Comparison of ENCODE assay signal across 1 cellular context in the genomic region with DNA sequence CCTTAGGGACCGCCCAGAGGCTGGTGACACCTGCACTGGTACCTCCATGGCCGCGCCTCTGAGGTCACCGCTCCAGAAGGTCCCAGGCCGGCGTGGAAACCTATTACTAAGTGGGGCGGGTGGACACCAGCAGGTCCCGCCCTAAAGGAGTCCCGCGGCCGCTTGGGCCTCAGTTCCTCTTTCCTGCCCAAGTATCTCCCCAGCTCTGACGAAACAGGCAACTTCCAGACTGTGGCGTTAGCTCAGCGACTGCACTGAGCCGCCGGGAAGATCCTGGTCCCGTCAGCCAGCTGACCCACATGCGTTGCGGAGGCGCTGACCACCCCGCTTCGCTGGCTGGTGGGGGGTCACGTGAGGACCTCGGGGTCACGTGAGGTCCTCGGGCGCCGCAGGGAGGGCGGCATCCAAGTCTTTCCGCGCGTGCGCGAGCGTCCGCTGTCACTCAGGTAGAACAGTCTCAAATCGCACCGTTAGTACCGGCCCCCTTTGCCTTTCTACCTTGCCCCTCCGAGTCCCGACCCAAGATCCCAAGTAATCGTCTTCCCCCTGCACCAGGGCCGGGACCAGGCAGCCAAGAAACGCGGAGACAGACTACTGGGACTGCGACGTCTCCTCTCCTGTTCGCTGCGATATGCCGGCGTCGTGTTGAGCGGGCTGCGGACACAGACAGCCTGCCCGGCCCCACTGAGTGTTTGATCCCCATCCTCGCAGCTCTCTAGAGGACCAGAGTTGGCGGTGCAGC.
A peak's percentile ranks its signal among the peaks of the same experiment; 100 is the strongest.
TF ChIP-seq lines count a peak whose summit lies in the region.

No MANE protein-coding gene starts in this region.

TF ChIP-seq in HEK293, 187 proteins besides CTCF, POLR2A, EP300 and RAD21 (continued from another document and continues in another):
- TF ChIP-seq, protein P1, sequence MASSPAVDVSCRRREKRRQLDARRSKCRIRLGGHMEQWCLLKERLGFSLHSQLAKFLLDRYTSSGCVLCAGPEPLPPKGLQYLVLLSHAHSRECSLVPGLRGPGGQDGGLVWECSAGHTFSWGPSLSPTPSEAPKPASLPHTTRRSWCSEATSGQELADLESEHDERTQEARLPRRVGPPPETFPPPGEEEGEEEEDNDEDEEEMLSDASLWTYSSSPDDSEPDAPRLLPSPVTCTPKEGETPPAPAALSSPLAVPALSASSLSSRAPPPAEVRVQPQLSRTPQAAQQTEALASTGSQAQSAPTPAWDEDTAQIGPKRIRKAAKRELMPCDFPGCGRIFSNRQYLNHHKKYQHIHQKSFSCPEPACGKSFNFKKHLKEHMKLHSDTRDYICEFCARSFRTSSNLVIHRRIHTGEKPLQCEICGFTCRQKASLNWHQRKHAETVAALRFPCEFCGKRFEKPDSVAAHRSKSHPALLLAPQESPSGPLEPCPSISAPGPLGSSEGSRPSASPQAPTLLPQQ (tag by site-specific recombination; IDR thresholded peaks at IDR 0.05): peak; percentile 92; the same call in 1 of the 2 replicates
- TF ChIP-seq ZNF184 (tag by site-specific recombination; IDR thresholded peaks at IDR 0.05) (no peak), ZNF48 (tag by site-specific recombination; IDR thresholded peaks at IDR 0.05) (no peak), ZNF266 (tag by site-specific recombination; IDR thresholded peaks at IDR 0.05; ENCODE audit: low read depth) (no peak), ZNF561 (tag by site-specific recombination; IDR thresholded peaks at IDR 0.05; ENCODE audit: borderline replicate concordance) (0 out of 2 replicates have a peak, but pooled peaks have one; percentile 22), SCRT1 (tag by site-specific recombination; IDR thresholded peaks at IDR 0.05; ENCODE audit: borderline replicate concordance) (no peak), ZNF37A (tag by site-specific recombination; IDR thresholded peaks at IDR 0.05) (no peak), ZNF248 (tag by site-specific recombination; IDR thresholded peaks at IDR 0.05) (no peak), ZNF140 (tag by site-specific recombination; IDR thresholded peaks at IDR 0.05) (no peak), ZNF121 (tag by site-specific recombination; IDR thresholded peaks at IDR 0.05) (no peak), ZNF548 (tag by site-specific recombination; IDR thresholded peaks at IDR 0.05) (no peak), ZNF555 (tag by site-specific recombination; conservative IDR thresholded peaks at IDR 0.05) (no peak), SP2 (tag by site-specific recombination; IDR thresholded peaks at IDR 0.05) (peak; percentile 59), ZNF558 (tag by site-specific recombination; IDR thresholded peaks at IDR 0.05) (no peak), OVOL3 (tag by site-specific recombination; IDR thresholded peaks at IDR 0.05) (no peak), ZNF701 (tag by site-specific recombination; IDR thresholded peaks at IDR 0.05) (no peak), SETDB1 (IDR thresholded peaks at IDR 0.05; ENCODE audit: insufficient read length, low read length) (peak; percentile 23), ZNF76 (tag by site-specific recombination; IDR thresholded peaks at IDR 0.05; ENCODE audit: borderline replicate concordance, low read depth) (no peak), ZNF214 (tag by site-specific recombination; IDR thresholded peaks at IDR 0.05; ENCODE audit: borderline replicate concordance) (no peak), ZEB2 (tag by site-specific recombination; IDR thresholded peaks at IDR 0.05) (0 out of 2 replicates have a peak, but pooled peaks have one; percentile 62), ZNF510 (tag by site-specific recombination; IDR thresholded peaks at IDR 0.05; ENCODE audit: insufficient replicate concordance) (no peak), ZNF2 (tag by site-specific recombination; IDR thresholded peaks at IDR 0.05) (no peak), ZNF416 (tag by site-specific recombination; IDR thresholded peaks at IDR 0.05) (no peak), ZNF544 (tag by site-specific recombination; IDR thresholded peaks at IDR 0.05) (no peak), FEZF1 (tag by site-specific recombination; IDR thresholded peaks at IDR 0.05) (no peak), ZBTB48 (tag by site-specific recombination; IDR thresholded peaks at IDR 0.05) (no peak), REPIN1 (tag by site-specific recombination; IDR thresholded peaks at IDR 0.05; ENCODE audit: low read depth) (no peak), ZNF404 (tag by site-specific recombination; IDR thresholded peaks at IDR 0.05) (no peak), ZNF623 (tag by site-specific recombination; IDR thresholded peaks at IDR 0.05) (no peak), ZNF311 (tag by site-specific recombination; IDR thresholded peaks at IDR 0.05; ENCODE audit: borderline replicate concordance) (no peak), KLF10 (tag by site-specific recombination; IDR thresholded peaks at IDR 0.05) (peak; percentile 46; the same call in 1 of the 2 replicates), ZNF24 (tag by site-specific recombination; IDR thresholded peaks at IDR 0.05) (peak; percentile 50), ZNF23 (tag by site-specific recombination; IDR thresholded peaks at IDR 0.05; ENCODE audit: borderline replicate concordance) (no peak)
- TF ChIP-seq, protein P2, sequence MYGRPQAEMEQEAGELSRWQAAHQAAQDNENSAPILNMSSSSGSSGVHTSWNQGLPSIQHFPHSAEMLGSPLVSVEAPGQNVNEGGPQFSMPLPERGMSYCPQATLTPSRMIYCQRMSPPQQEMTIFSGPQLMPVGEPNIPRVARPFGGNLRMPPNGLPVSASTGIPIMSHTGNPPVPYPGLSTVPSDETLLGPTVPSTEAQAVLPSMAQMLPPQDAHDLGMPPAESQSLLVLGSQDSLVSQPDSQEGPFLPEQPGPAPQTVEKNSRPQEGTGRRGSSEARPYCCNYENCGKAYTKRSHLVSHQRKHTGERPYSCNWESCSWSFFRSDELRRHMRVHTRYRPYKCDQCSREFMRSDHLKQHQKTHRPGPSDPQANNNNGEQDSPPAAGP (tag by site-specific recombination; IDR thresholded peaks at IDR 0.05): 0 out of 2 replicates have a peak, but pooled peaks have one; percentile 63
- TF ChIP-seq, protein P3, sequence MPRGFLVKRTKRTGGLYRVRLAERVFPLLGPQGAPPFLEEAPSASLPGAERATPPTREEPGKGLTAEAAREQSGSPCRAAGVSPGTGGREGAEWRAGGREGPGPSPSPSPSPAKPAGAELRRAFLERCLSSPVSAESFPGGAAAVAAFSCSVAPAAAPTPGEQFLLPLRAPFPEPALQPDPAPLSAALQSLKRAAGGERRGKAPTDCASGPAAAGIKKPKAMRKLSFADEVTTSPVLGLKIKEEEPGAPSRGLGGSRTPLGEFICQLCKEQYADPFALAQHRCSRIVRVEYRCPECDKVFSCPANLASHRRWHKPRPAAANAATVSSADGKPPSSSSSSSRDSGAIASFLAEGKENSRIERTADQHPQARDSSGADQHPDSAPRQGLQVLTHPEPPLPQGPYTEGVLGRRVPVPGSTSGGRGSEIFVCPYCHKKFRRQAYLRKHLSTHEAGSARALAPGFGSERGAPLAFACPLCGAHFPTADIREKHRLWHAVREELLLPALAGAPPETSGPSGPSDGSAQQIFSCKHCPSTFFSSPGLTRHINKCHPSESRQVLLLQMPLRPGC (tag by site-specific recombination; IDR thresholded peaks at IDR 0.05): no peak
- TF ChIP-seq, protein P4, sequence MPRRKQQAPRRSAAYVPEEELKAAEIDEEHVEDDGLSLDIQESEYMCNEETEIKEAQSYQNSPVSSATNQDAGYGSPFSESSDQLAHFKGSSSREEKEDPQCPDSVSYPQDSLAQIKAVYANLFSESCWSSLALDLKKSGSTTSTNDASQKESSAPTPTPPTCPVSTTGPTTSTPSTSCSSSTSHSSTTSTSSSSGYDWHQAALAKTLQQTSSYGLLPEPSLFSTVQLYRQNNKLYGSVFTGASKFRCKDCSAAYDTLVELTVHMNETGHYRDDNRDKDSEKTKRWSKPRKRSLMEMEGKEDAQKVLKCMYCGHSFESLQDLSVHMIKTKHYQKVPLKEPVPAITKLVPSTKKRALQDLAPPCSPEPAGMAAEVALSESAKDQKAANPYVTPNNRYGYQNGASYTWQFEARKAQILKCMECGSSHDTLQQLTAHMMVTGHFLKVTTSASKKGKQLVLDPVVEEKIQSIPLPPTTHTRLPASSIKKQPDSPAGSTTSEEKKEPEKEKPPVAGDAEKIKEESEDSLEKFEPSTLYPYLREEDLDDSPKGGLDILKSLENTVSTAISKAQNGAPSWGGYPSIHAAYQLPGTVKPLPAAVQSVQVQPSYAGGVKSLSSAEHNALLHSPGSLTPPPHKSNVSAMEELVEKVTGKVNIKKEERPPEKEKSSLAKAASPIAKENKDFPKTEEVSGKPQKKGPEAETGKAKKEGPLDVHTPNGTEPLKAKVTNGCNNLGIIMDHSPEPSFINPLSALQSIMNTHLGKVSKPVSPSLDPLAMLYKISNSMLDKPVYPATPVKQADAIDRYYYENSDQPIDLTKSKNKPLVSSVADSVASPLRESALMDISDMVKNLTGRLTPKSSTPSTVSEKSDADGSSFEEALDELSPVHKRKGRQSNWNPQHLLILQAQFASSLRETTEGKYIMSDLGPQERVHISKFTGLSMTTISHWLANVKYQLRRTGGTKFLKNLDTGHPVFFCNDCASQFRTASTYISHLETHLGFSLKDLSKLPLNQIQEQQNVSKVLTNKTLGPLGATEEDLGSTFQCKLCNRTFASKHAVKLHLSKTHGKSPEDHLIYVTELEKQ (tag by site-specific recombination; IDR thresholded peaks at IDR 0.05; ENCODE audit: borderline replicate concordance): 0 out of 2 replicates have a peak, but pooled peaks have one; percentile 21
- TF ChIP-seq, protein P5, sequence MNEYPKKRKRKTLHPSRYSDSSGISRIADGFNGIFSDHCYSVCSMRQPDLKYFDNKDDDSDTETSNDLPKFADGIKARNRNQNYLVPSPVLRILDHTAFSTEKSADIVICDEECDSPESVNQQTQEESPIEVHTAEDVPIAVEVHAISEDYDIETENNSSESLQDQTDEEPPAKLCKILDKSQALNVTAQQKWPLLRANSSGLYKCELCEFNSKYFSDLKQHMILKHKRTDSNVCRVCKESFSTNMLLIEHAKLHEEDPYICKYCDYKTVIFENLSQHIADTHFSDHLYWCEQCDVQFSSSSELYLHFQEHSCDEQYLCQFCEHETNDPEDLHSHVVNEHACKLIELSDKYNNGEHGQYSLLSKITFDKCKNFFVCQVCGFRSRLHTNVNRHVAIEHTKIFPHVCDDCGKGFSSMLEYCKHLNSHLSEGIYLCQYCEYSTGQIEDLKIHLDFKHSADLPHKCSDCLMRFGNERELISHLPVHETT (tag by site-specific recombination; IDR thresholded peaks at IDR 0.05): no peak
- TF ChIP-seq, protein P6, sequence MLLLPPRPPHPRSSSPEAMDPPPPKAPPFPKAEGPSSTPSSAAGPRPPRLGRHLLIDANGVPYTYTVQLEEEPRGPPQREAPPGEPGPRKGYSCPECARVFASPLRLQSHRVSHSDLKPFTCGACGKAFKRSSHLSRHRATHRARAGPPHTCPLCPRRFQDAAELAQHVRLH (tag by site-specific recombination; IDR thresholded peaks at IDR 0.05): peak; percentile 32; the same call in 1 of the 2 replicates
- TF ChIP-seq, protein P7, sequence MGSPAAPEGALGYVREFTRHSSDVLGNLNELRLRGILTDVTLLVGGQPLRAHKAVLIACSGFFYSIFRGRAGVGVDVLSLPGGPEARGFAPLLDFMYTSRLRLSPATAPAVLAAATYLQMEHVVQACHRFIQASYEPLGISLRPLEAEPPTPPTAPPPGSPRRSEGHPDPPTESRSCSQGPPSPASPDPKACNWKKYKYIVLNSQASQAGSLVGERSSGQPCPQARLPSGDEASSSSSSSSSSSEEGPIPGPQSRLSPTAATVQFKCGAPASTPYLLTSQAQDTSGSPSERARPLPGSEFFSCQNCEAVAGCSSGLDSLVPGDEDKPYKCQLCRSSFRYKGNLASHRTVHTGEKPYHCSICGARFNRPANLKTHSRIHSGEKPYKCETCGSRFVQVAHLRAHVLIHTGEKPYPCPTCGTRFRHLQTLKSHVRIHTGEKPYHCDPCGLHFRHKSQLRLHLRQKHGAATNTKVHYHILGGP (tag by site-specific recombination; IDR thresholded peaks at IDR 0.05): no peak
- TF ChIP-seq, protein P8, sequence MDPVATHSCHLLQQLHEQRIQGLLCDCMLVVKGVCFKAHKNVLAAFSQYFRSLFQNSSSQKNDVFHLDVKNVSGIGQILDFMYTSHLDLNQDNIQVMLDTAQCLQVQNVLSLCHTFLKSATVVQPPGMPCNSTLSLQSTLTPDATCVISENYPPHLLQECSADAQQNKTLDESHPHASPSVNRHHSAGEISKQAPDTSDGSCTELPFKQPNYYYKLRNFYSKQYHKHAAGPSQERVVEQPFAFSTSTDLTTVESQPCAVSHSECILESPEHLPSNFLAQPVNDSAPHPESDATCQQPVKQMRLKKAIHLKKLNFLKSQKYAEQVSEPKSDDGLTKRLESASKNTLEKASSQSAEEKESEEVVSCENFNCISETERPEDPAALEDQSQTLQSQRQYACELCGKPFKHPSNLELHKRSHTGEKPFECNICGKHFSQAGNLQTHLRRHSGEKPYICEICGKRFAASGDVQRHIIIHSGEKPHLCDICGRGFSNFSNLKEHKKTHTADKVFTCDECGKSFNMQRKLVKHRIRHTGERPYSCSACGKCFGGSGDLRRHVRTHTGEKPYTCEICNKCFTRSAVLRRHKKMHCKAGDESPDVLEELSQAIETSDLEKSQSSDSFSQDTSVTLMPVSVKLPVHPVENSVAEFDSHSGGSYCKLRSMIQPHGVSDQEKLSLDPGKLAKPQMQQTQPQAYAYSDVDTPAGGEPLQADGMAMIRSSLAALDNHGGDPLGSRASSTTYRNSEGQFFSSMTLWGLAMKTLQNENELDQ (tag by site-specific recombination; IDR thresholded peaks at IDR 0.05; ENCODE audit: low read depth): no peak
- TF ChIP-seq, protein P9, sequence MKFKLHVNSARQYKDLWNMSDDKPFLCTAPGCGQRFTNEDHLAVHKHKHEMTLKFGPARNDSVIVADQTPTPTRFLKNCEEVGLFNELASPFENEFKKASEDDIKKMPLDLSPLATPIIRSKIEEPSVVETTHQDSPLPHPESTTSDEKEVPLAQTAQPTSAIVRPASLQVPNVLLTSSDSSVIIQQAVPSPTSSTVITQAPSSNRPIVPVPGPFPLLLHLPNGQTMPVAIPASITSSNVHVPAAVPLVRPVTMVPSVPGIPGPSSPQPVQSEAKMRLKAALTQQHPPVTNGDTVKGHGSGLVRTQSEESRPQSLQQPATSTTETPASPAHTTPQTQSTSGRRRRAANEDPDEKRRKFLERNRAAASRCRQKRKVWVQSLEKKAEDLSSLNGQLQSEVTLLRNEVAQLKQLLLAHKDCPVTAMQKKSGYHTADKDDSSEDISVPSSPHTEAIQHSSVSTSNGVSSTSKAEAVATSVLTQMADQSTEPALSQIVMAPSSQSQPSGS (tag by site-specific recombination; IDR thresholded peaks at IDR 0.05; ENCODE audit: low read depth): no peak
- TF ChIP-seq, protein P10, sequence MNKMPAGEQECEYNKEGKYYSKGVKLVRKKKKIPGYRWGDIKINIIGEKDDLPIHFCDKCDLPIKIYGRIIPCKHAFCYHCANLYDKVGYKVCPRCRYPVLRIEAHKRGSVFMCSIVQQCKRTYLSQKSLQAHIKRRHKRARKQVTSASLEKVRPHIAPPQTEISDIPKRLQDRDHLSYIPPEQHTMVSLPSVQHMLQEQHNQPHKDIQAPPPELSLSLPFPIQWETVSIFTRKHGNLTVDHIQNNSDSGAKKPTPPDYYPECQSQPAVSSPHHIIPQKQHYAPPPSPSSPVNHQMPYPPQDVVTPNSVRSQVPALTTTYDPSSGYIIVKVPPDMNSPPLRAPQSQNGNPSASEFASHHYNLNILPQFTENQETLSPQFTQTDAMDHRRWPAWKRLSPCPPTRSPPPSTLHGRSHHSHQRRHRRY (tag by site-specific recombination; IDR thresholded peaks at IDR 0.05): no peak
- TF ChIP-seq, protein P11, sequence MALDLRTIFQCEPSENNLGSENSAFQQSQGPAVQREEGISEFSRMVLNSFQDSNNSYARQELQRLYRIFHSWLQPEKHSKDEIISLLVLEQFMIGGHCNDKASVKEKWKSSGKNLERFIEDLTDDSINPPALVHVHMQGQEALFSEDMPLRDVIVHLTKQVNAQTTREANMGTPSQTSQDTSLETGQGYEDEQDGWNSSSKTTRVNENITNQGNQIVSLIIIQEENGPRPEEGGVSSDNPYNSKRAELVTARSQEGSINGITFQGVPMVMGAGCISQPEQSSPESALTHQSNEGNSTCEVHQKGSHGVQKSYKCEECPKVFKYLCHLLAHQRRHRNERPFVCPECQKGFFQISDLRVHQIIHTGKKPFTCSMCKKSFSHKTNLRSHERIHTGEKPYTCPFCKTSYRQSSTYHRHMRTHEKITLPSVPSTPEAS (tag by site-specific recombination; IDR thresholded peaks at IDR 0.05): no peak
